ENCODE assay signal across 28 cellular contexts in genomic region chr11:103085758-103086365, GRCh38. TPM values are rescaled to one million over a fixed set of nuclear protein-coding genes. Genes with fewer than 3 reads are reported as not detected.
DNase-seq lines count a peak whose midpoint lies in the region; ATAC-seq, FAIRE-seq and TF ChIP-seq lines count a peak whose summit lies in the region.
"Had no signal": no experiment of that assay in that cellular context is flagged by ENCODE, and none has a peak within 500 bp of the region (broad histone marks: within the 10 kb centered on the region; RNA-seq: fewer than 3 reads in every experiment).

No MANE protein-coding gene starts in this region.

- no peaks in the 10 kb centered on the region for H3K27me3 Mint-ChIP-seq in activated T-cell treated with anti-CD3 and anti-CD28 coated beads, Interleukin-2, amount 50 U/mL, for 72 hours (ENCODE audit: low read depth)
- H3K27me3 Mint-ChIP-seq: activated T-helper 17 cell treated with anti-CD3 and anti-CD28 coated beads, Interleukin-2, amount 50 U/mL, for 72 hours had no signal

- peak overlapping the region; percentile 43 for H3K27ac Mint-ChIP-seq in activated T-cell treated with anti-CD3 and anti-CD28 coated beads, Interleukin-2, amount 50 U/mL, for 72 hours
- H3K27ac Mint-ChIP-seq: activated CD8-positive, alpha-beta T cell treated with anti-CD3 and anti-CD28 coated beads, Interleukin-2, amount 10 ng/mL, durations not matched to agents 7 days and 5 days; CD14-positive monocyte had no signal

- H3K4me1 Mint-ChIP-seq in activated T-cell treated with anti-CD3 and anti-CD28 coated beads, Interleukin-2, amount 50 U/mL, for 72 hours (ENCODE audit: low read depth): peaks cover 28% of the 10 kb centered on the region
- H3K4me1 Mint-ChIP-seq: activated T-helper 17 cell treated with anti-CD3 and anti-CD28 coated beads, Interleukin-2, amount 50 U/mL, for 72 hours had no signal

- no peak overlapping the region for H3K4me3 Mint-ChIP-seq in activated T-cell treated with anti-CD3 and anti-CD28 coated beads, Interleukin-2, amount 50 U/mL, for 72 hours
- H3K4me3 Mint-ChIP-seq: activated CD8-positive, alpha-beta T cell treated with anti-CD3 and anti-CD28 coated beads, Interleukin-2, amount 10 ng/mL, durations not matched to agents 7 days and 5 days; activated T-helper 17 cell treated with anti-CD3 and anti-CD28 coated beads, Interleukin-2, amount 50 U/mL, for 72 hours; CD14-positive monocyte had no signal

- DNase-seq in activated T-cell treated with anti-CD3 and anti-CD28 coated beads, Interleukin-2, amount 50 U/mL, for 72 hours: no peak
- DNase-seq in activated T-cell treated with anti-CD3 and anti-CD28 coated beads for 4 hours: no peak
- DNase-seq in amniotic epithelial cell (ENCODE audit: low read depth): peak; percentile 91
- DNase-seq in fibroblast of the aortic adventitia (ENCODE audit: low read depth): peak; percentile 76
- no peak for DNase-seq in thoracic aorta (ENCODE audit: low spot score)
- DNase-seq in DMS 273 (lab: John Stamatoyannopoulos, UW; ENCODE audit: unreplicated experiment): no peak
- no peak for DNase-seq in HTR-8/SVneo (ENCODE audit: insufficient read length, low spot score)
- DNase-seq: activated CD8-positive, alpha-beta T cell treated with anti-CD3 and anti-CD28 coated beads, Interleukin-2, amount 10 ng/mL, durations not matched to agents 7 days and 5 days; anterior cingulate cortex; cortex of kidney; DMS79 treated with DMSO at 0.1 percent for 48 hours; left lung; NCI-H1048; NCI-H2081; NCI-H526 treated with DMSO at 0.1 percent for 48 hours; nucleus accumbens; right lobe of liver; Right ventricle myocardium superior; stimulated activated naive CD8-positive, alpha-beta T cell treated with anti-CD3 and anti-CD28 coated beads, Interleukin-15, Interleukin-2, amounts not matched to agents 100 U/mL and 50 U/mL, for 24 hours; transverse colon had no signal

- no peak for FAIRE-seq in HTR-8/SVneo (lab: Jason Lieb, UNC)
- FAIRE-seq: GM19239, K562 had no signal

- H3K27ac ChIP-seq in thoracic aorta: peak overlapping the region in 1 of 2 donors; percentile 58
- H3K27ac ChIP-seq: epithelial cell of prostate, left lung, right lobe of liver, transverse colon, VCaP had no signal

- TF ChIP-seq CTCF in fibroblast of the aortic adventitia (IDR thresholded peaks at IDR 0.05; ENCODE audit: insufficient read depth, low read length) (no peak), thoracic aorta (IDR thresholded peaks at IDR 0.05) (no peak)

- peaks cover 11 to 27% of the 10 kb centered on the region in 2 donors for H3K4me1 ChIP-seq in thoracic aorta (ENCODE audit: control insufficient read depth in 1 of 2, low read depth in 2 of 2)

- no peaks in the 10 kb centered on the region for H3K36me3 ChIP-seq in thoracic aorta

- H3K9me3 ChIP-seq in thoracic aorta: no peaks in the 10 kb centered on the region
- H3K9me3 ChIP-seq: HAP-1, left lung, right lobe of liver, transverse colon had no signal

- H3K36me3 Mint-ChIP-seq in activated T-cell treated with anti-CD3 and anti-CD28 coated beads, Interleukin-2, amount 50 U/mL, for 72 hours (ENCODE audit: insufficient read depth in 2 of 2): peaks cover 0 to 2% of the 10 kb centered on the region in 2 donors

- no peaks in the 10 kb centered on the region for H3K9me3 Mint-ChIP-seq in activated T-cell treated with anti-CD3 and anti-CD28 coated beads, Interleukin-2, amount 50 U/mL, for 72 hours
- H3K9me3 Mint-ChIP-seq: activated T-helper 17 cell treated with anti-CD3 and anti-CD28 coated beads, Interleukin-2, amount 50 U/mL, for 72 hours had no signal

- H3K4me3 ChIP-seq in fibroblast of the aortic adventitia (ENCODE audit: low read depth, low read length) (no peak overlapping the region), thoracic aorta (no peak overlapping the region)
- H3K4me3 ChIP-seq: HAP-1, K562, left lung, right lobe of liver, transverse colon had no signal

- no peaks in the 10 kb centered on the region for H3K27me3 ChIP-seq in thoracic aorta (replicated peaks; ENCODE audit: insufficient read depth)
- H3K27me3 ChIP-seq: left lung, right lobe of liver, transverse colon had no signal

- ATAC-seq in activated T-cell treated with anti-CD3 and anti-CD28 coated beads, Interleukin-2, amount 50 U/mL, for 72 hours (replicated peaks in 1 of 2): no peak
- peak; percentile 84 for ATAC-seq in thoracic aorta (ENCODE audit: insufficient number of reproducible peaks, low FRiP score, low read depth)
- ATAC-seq in GM18519 (IDR thresholded peaks at IDR 0.05; ENCODE audit: low FRiP score, unreplicated experiment): no peak
- ATAC-seq: activated CD8-positive, alpha-beta T cell treated with anti-CD3 and anti-CD28 coated beads, Interleukin-2, amount 10 ng/mL, durations not matched to agents 7 days and 5 days; activated T-helper 17 cell treated with anti-CD3 and anti-CD28 coated beads, Interleukin-2, amount 50 U/mL, for 72 hours; K562; left lung; right lobe of liver; stimulated activated naive CD8-positive, alpha-beta T cell treated with anti-CD3 and anti-CD28 coated beads, Interleukin-15, Interleukin-2, amounts not matched to agents 100 U/mL and 50 U/mL, for 24 hours had no signal

RNA-seq across cellular contexts. Expression of gene DCUN1D5, which starts 6.1 kb away (rescaled TPM):
- 10 to 100 TPM; 41.3 to 49.1 TPM for total RNA-seq in activated T-cell treated with anti-CD3 and anti-CD28 coated beads, Interleukin-2, amount 50 U/mL, for 72 hours
- total RNA-seq in fibroblast of the aortic adventitia (ENCODE audit: low replicate concordance) (55.9 and 136 TPM in 2 replicates), thoracic aorta (10 to 100 TPM; 26.5 to 63.0 TPM)

RNA-seq across cellular contexts. Expression of gene DYNC2H1, which starts 23.4 kb away (rescaled TPM):
- 1 to 10 TPM; 1.5 to 2.2 TPM for total RNA-seq in activated T-cell treated with anti-CD3 and anti-CD28 coated beads, Interleukin-2, amount 50 U/mL, for 72 hours
- total RNA-seq in fibroblast of the aortic adventitia (ENCODE audit: low replicate concordance) (74.0 and 99.0 TPM in 2 replicates), thoracic aorta (10 to 100 TPM in 1 of 2 donors, 1 to 10 TPM in 1; 7.3 to 20.0 TPM)

Comparison
In these comparisons a context has a peak if more than half of its experiments do, and no peak if none do; other contexts are left out.
1. DNase-seq: peak in amniotic epithelial cell (single experiment) and fibroblast of the aortic adventitia (single experiment); none in activated T-cell treated with anti-CD3 and anti-CD28 coated beads, Interleukin-2, amount 50 U/mL, for 72 hours (0 of 2), activated T-cell treated with anti-CD3 and anti-CD28 coated beads for 4 hours (single experiment), thoracic aorta (single experiment), DMS 273 (single experiment) and HTR-8/SVneo (single experiment).